Comparison of ENCODE assay signal across 32 cellular contexts in genomic region chr10:34884272-34884952, GRCh38.
DNase-seq lines count a peak whose midpoint lies in the region; ATAC-seq, FAIRE-seq and TF ChIP-seq lines count a peak whose summit lies in the region.
"Had no signal": no experiment of that assay in that cellular context is flagged by ENCODE, and none has a peak within 500 bp of the region (broad histone marks: within the 10 kb centered on the region; RNA-seq: fewer than 3 reads in every experiment).

No MANE protein-coding gene starts in this region.

- H3K4me1 ChIP-seq in PC-9 (replicated peaks; ENCODE audit: insufficient read depth) (peaks cover 4% of the 10 kb centered on the region; the same call in 1 of the 2 replicates), esophagus squamous epithelium (peaks cover 0 to 55% (median 8%) of the 10 kb centered on the region in 3 donors), pancreas (no peaks in the 10 kb centered on the region), heart right ventricle (no peaks in the 10 kb centered on the region)
- H3K4me1 ChIP-seq: gastroesophageal sphincter, upper lobe of left lung had no signal

- 48 to 53% methylated on average over 3 to 4 of the region's 4 CpGs for WGBS in esophagus squamous epithelium, 2 donors
- 77 to 85% methylated on average over 4 of the region's 4 CpGs for WGBS in pancreas, 2 donors
- 87 to 90% methylated on average over 4 of the region's 4 CpGs for WGBS in heart right ventricle, 2 donors

- H4K20me1 ChIP-seq in PC-9 (ENCODE audit: insufficient read depth): no peaks in the 10 kb centered on the region

- H3K4me3 Mint-ChIP-seq in type B pancreatic cell: peak overlapping the region; percentile 46
- H3K4me3 Mint-ChIP-seq: activated naive CD8-positive, alpha-beta T cell treated with anti-CD3 and anti-CD28 coated beads, Interleukin-2, amount 50 U/mL, for 24 hours; activated T-cell treated with anti-CD3 and anti-CD28 coated beads, Interleukin-2, amount 50 U/mL, for 72 hours; dendritic cell treated with granulocyte-macrophage colony-stimulating factor and Interleukin-4, amounts not matched to agents 40 ng/mL and 50 ng/mL, for 4 days; endodermal cell; nephron; stimulated activated naive B cell treated with anti-CD40 and anti-IgM and Interleukin-4, amounts not matched to agents 10 μg/mL and 1 μg/mL and 100 μg/mL, for 72 hours; T-helper 1 cell treated with Interleukin-12 subunit alpha and Interleukin-12 subunit beta and Interleukin-4 antibody, amounts not matched to agents 30 μg/mL and 1 μg/mL, for 36 hours had no signal

- H3K9me3 ChIP-seq in PC-9 (ENCODE audit: insufficient read depth, low read depth) (no peaks in the 10 kb centered on the region), esophagus squamous epithelium (no peaks in the 10 kb centered on the region), pancreas (no peaks in the 10 kb centered on the region), heart right ventricle (no peaks in the 10 kb centered on the region)
- H3K9me3 ChIP-seq: gastroesophageal sphincter, upper lobe of left lung had no signal

- TF ChIP-seq POLR2A in esophagus squamous epithelium (IDR thresholded peaks at IDR 0.05): no peak

- H3K79me2 ChIP-seq in PC-9 (ENCODE audit: low read depth): no peaks in the 10 kb centered on the region

- BruUV-seq in PC-9 (replicated peaks; lab: Mats Ljungman, UMichigan): no TSS peak

- H3K27ac ChIP-seq in PC-9 (peak overlapping the region; percentile 18; the same call in 1 of the 2 replicates), esophagus squamous epithelium (peak overlapping the region; percentile 69 to 87 (median 80)), pancreas (no peak overlapping the region), heart right ventricle (no peak overlapping the region)
- H3K27ac ChIP-seq: 22Rv1, gastroesophageal sphincter, upper lobe of left lung had no signal

- H3K4me3 ChIP-seq in PC-9: no peak overlapping the region
- H3K4me3 ChIP-seq in esophagus squamous epithelium: peak overlapping the region in 1 of 4 donors; percentile 8
- H3K4me3 ChIP-seq in pancreas: no peak overlapping the region
- H3K4me3 ChIP-seq in heart right ventricle: no peak overlapping the region
- H3K4me3 ChIP-seq: gastroesophageal sphincter, upper lobe of left lung had no signal

- H3K4me1 Mint-ChIP-seq in type B pancreatic cell (ENCODE audit: unreplicated experiment): peaks cover 21% of the 10 kb centered on the region
- H3K4me1 Mint-ChIP-seq: activated naive CD8-positive, alpha-beta T cell treated with anti-CD3 and anti-CD28 coated beads, Interleukin-2, amount 50 U/mL, for 24 hours; endodermal cell; stimulated activated naive B cell treated with anti-CD40 and anti-IgM and Interleukin-4, amounts not matched to agents 10 μg/mL and 1 μg/mL and 100 μg/mL, for 72 hours had no signal

- H3K36me3 ChIP-seq in PC-9 (ENCODE audit: low read depth): no peaks in the 10 kb centered on the region
- no peaks in the 10 kb centered on the region for H3K36me3 ChIP-seq in esophagus squamous epithelium
- H3K36me3 ChIP-seq in pancreas: no peaks in the 10 kb centered on the region
- no peaks in the 10 kb centered on the region for H3K36me3 ChIP-seq in heart right ventricle
- H3K36me3 ChIP-seq: gastroesophageal sphincter, upper lobe of left lung had no signal

- CTCF ChIA-PET in PC-9 (lab: Charles Lee): interaction anchor here (0.6 kb wide), 1 partner anchor 54 kb away, joined by 3 read pairs; no protein-coding TSS in a partner anchor

- H3K27me3 ChIP-seq in PC-9 (ENCODE audit: insufficient read depth, low read depth) (no peaks in the 10 kb centered on the region), esophagus squamous epithelium (no peaks in the 10 kb centered on the region), pancreas (no peaks in the 10 kb centered on the region), heart right ventricle (no peaks in the 10 kb centered on the region)
- H3K27me3 ChIP-seq: gastroesophageal sphincter, upper lobe of left lung had no signal

- H3K27ac Mint-ChIP-seq in type B pancreatic cell: peak overlapping the region; percentile 81
- H3K27ac Mint-ChIP-seq: activated naive CD8-positive, alpha-beta T cell treated with anti-CD3 and anti-CD28 coated beads, Interleukin-2, amount 50 U/mL, for 24 hours; activated T-cell treated with anti-CD3 and anti-CD28 coated beads, Interleukin-2, amount 50 U/mL, for 72 hours; dendritic cell treated with granulocyte-macrophage colony-stimulating factor and Interleukin-4, amounts not matched to agents 40 ng/mL and 50 ng/mL, for 4 days; stimulated activated naive B cell treated with anti-CD40 and anti-IgM and Interleukin-4, amounts not matched to agents 10 μg/mL and 1 μg/mL and 100 μg/mL, for 72 hours; T-helper 1 cell treated with Interleukin-12 subunit alpha and Interleukin-12 subunit beta and Interleukin-4 antibody, amounts not matched to agents 30 μg/mL and 1 μg/mL, for 36 hours had no signal

- TF ChIP-seq CTCF in PC-9 (conservative IDR thresholded peaks at IDR 0.05) (no peak), esophagus squamous epithelium (IDR thresholded peaks at IDR 0.05) (no peak), type B pancreatic cell (conservative IDR thresholded peaks at IDR 0.05) (no peak), pancreas (IDR thresholded peaks at IDR 0.05) (no peak), heart right ventricle (IDR thresholded peaks at IDR 0.05) (no peak)

- intact Hi-C loops in PC-9 (cut with micrococcal nuclease; ENCODE audit: unreplicated experiment): loop anchor here (10.0 kb wide), 1 partner anchor 90 kb away; no protein-coding TSS in a partner anchor
- intact Hi-C loops in esophagus squamous epithelium (cut with DNase I): no loop called here
- intact Hi-C loops in pancreas (cut with DNase I): no loop called here
- intact Hi-C loops in heart right ventricle (cut with DNase I): no loop called here

- H2AFZ ChIP-seq in PC-9: no peak overlapping the region

- POLR2A ChIA-PET in PC-9 (lab: Charles Lee; ENCODE audit: unreplicated experiment): no interaction called here

- no peak overlapping the region for H3K4me2 ChIP-seq in PC-9

- no peak for ATAC-seq in pancreas
- ATAC-seq in heart right ventricle: no peak
- ATAC-seq: activated CD4-positive, CD25-positive, alpha-beta regulatory T cell treated with anti-CD3 and anti-CD28 coated beads, Interleukin-2, amount 50 U/mL, for 24 hours; activated naive CD8-positive, alpha-beta T cell treated with anti-CD3 and anti-CD28 coated beads, Interleukin-2, amount 50 U/mL, for 24 hours; activated T-cell treated with anti-CD3 and anti-CD28 coated beads, Interleukin-2, amount 50 U/mL, for 72 hours; gastroesophageal sphincter; left colon; SK-N-SH treated with all-trans-retinoic acid at 6 μM for 48 hours; stimulated activated naive B cell treated with anti-CD40 and anti-IgM and Interleukin-4, amounts not matched to agents 10 μg/mL and 1 μg/mL and 100 μg/mL, for 72 hours had no signal

- peaks cover 4% of the 10 kb centered on the region for H3K9me3 Mint-ChIP-seq in type B pancreatic cell
- H3K9me3 Mint-ChIP-seq: activated naive CD8-positive, alpha-beta T cell treated with anti-CD3 and anti-CD28 coated beads, Interleukin-2, amount 50 U/mL, for 24 hours; activated T-cell treated with anti-CD3 and anti-CD28 coated beads, Interleukin-2, amount 50 U/mL, for 72 hours; dendritic cell treated with granulocyte-macrophage colony-stimulating factor and Interleukin-4, amounts not matched to agents 40 ng/mL and 50 ng/mL, for 4 days; endodermal cell; T-helper 1 cell treated with Interleukin-12 subunit alpha and Interleukin-12 subunit beta and Interleukin-4 antibody, amounts not matched to agents 30 μg/mL and 1 μg/mL, for 36 hours had no signal

- no peaks in the 10 kb centered on the region for H3K9me2 ChIP-seq in PC-9 (ENCODE audit: insufficient read depth)

- no peaks in the 10 kb centered on the region for H3K27me3 Mint-ChIP-seq in type B pancreatic cell
- H3K27me3 Mint-ChIP-seq: activated naive CD8-positive, alpha-beta T cell treated with anti-CD3 and anti-CD28 coated beads, Interleukin-2, amount 50 U/mL, for 24 hours; stimulated activated naive B cell treated with anti-CD40 and anti-IgM and Interleukin-4, amounts not matched to agents 10 μg/mL and 1 μg/mL and 100 μg/mL, for 72 hours had no signal

- FAIRE-seq in pancreas (lab: Jason Lieb, UNC): no peak
- FAIRE-seq: G401.6, TTC549 had no signal

- H3F3A ChIP-seq in PC-9 (ENCODE audit: insufficient read depth, low read depth): no peaks in the 10 kb centered on the region

- peaks cover 4% of the 10 kb centered on the region for H3K36me3 Mint-ChIP-seq in type B pancreatic cell
- H3K36me3 Mint-ChIP-seq: stimulated activated naive B cell treated with anti-CD40 and anti-IgM and Interleukin-4, amounts not matched to agents 10 μg/mL and 1 μg/mL and 100 μg/mL, for 72 hours had no signal

- peak; percentile 11 for DNase-seq in DMS53 (lab: John Stamatoyannopoulos, UW)
- no peak for DNase-seq in DMS53 treated with DMSO at 0.1 percent for 48 hours (lab: John Stamatoyannopoulos, UW; ENCODE audit: unreplicated experiment)
- DNase-seq in PC-9: peak in 1 of 2 experiments; percentile 43
- DNase-seq in esophagus squamous epithelium (lab: John Stamatoyannopoulos, UW): no peak
- no peak for DNase-seq in type B pancreatic cell (ENCODE audit: extremely low spot score, unreplicated experiment)
- DNase-seq in pancreas: no peak
- no peak for DNase-seq in NCI-H2171 (lab: John Stamatoyannopoulos, UW)
- DNase-seq in heart right ventricle: no peak
- DNase-seq: activated CD4-positive, alpha-beta T cell treated with anti-CD3 and anti-CD28 coated beads, Interleukin-2, amount 50 U/mL, for 48 hours; activated naive CD8-positive, alpha-beta T cell treated with anti-CD3 and anti-CD28 coated beads, Interleukin-2, amount 50 U/mL, for 24 hours; activated T-cell treated with anti-CD3 and anti-CD28 coated beads, Interleukin-2, amount 50 U/mL, for 72 hours; C1 segment of cervical spinal cord; central memory CD4-positive, alpha-beta T cell; endodermal cell; hypothalamus; left colon; NCI-H1048; NCI-H187; NCI-H510A; OCI-M1; stimulated activated naive B cell treated with anti-CD40 and anti-IgM and Interleukin-4, amounts not matched to agents 10 μg/mL and 1 μg/mL and 100 μg/mL, for 72 hours; substantia nigra; upper lobe of left lung had no signal

Comparison
In these comparisons a context has a peak if more than half of its experiments do, and no peak if none do; other contexts are left out.
1. H3K27ac ChIP-seq: peak in PC-9 (single experiment) and esophagus squamous epithelium (4 of 4); none in pancreas (0 of 4) and heart right ventricle (0 of 10).